Comparison of ENCODE assay signal across 24 cellular contexts in the genomic region with DNA sequence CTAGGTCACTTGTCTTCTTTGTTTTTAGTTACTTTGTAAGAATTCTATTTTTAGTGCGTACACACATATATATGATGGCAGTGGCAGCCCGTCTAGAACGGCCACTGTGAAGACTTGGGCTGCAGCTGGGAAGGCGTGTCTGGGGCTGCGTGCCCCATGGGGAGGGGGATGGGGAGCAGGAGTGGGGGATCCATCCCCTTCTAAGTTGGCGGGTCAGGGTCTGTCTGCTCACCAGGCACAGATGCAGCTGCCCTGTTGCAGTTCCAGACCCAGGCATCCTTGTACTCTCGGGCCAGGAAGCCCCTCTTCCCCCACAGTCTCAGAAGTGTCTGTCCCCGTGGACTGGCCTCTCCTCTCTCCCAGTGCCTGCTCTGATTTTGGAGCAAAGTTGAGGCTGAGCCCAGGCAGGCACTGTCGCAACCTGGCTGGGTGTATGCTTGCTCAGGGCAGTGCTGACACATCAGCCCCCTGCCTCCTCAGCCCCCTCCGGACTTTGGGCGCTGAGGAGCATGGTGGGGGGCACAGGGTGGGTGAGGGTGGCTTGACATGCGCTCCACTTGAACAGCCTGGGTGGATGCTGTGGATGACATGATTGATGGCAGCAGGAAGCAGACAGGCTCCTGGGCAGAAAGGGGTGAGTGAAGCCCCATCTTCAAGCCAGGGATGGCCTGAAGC.
"Had no signal": no experiment of that assay in that cellular context is flagged by ENCODE, and none has a peak within 500 bp of the region (broad histone marks: within the 10 kb centered on the region; RNA-seq: fewer than 3 reads in every experiment).

No MANE protein-coding gene starts in this region.

- H3K9me3 ChIP-seq: colonic mucosa, esophagus muscularis mucosa, heart right ventricle, lower lobe of right lung, prostate gland, right atrium auricular region, sigmoid colon, suprapubic skin, transverse colon had no signal

- H3K4me3 Mint-ChIP-seq: dendritic cell treated with granulocyte-macrophage colony-stimulating factor and Interleukin-4, amounts not matched to agents 40 ng/mL and 50 ng/mL, for 4 days; immature natural killer cell; naive thymus-derived CD8-positive, alpha-beta T cell; neural crest cell; stimulated activated naive CD8-positive, alpha-beta T cell treated with anti-CD3 and anti-CD28 coated beads, Interleukin-15, amount 100 ng/mL, for 72 hours had no signal

- H3K27ac Mint-ChIP-seq: dendritic cell treated with granulocyte-macrophage colony-stimulating factor and Interleukin-4, amounts not matched to agents 40 ng/mL and 50 ng/mL, for 4 days; immature natural killer cell; naive thymus-derived CD8-positive, alpha-beta T cell; stimulated activated naive CD8-positive, alpha-beta T cell treated with anti-CD3 and anti-CD28 coated beads, Interleukin-15, amount 100 ng/mL, for 72 hours had no signal

- H3K9me3 Mint-ChIP-seq: neural crest cell had no signal

- H3K27ac ChIP-seq: colonic mucosa, esophagus muscularis mucosa, foreskin keratinocyte, heart right ventricle, lower lobe of right lung, prostate gland, right atrium auricular region, sigmoid colon, suprapubic skin, transverse colon had no signal

- H3K27me3 Mint-ChIP-seq: dendritic cell treated with granulocyte-macrophage colony-stimulating factor and Interleukin-4, amounts not matched to agents 40 ng/mL and 50 ng/mL, for 4 days; naive thymus-derived CD8-positive, alpha-beta T cell; stimulated activated naive CD8-positive, alpha-beta T cell treated with anti-CD3 and anti-CD28 coated beads, Interleukin-15, amount 100 ng/mL, for 72 hours had no signal

- H3K36me3 ChIP-seq: colonic mucosa, esophagus muscularis mucosa, heart right ventricle, lower lobe of right lung, prostate gland, right atrium auricular region, sigmoid colon, suprapubic skin, transverse colon had no signal

- H3K36me3 Mint-ChIP-seq: immature natural killer cell; naive thymus-derived CD8-positive, alpha-beta T cell had no signal

- ATAC-seq: foreskin keratinocyte; left ventricle myocardium superior; naive thymus-derived CD8-positive, alpha-beta T cell; stimulated activated naive CD8-positive, alpha-beta T cell treated with anti-CD3 and anti-CD28 coated beads, Interleukin-15, amount 100 ng/mL, for 72 hours had no signal

- H3K27me3 ChIP-seq: colonic mucosa, esophagus muscularis mucosa, foreskin keratinocyte, heart right ventricle, right atrium auricular region, sigmoid colon, suprapubic skin, transverse colon had no signal

- H3K4me1 ChIP-seq: colonic mucosa, esophagus muscularis mucosa, foreskin keratinocyte, heart right ventricle, lower lobe of right lung, prostate gland, right atrium auricular region, sigmoid colon, suprapubic skin, transverse colon had no signal

- DNase-seq: central memory CD4-positive, alpha-beta T cell; colonic mucosa; effector memory CD4-positive, alpha-beta T cell; foreskin keratinocyte; glutamatergic neuron; heart right ventricle; hypothalamus; immature natural killer cell; islet precursor cell; kidney glomerular epithelial cell; left ventricle myocardium superior; lower lobe of right lung; naive thymus-derived CD8-positive, alpha-beta T cell; sigmoid colon; stimulated activated CD4-positive, alpha-beta T cell treated with anti-CD3 and anti-CD28 coated beads, Interleukin-4, amount 100 ng/mL, for 4 hours; stimulated activated naive CD4-positive, alpha-beta T cell; stimulated activated naive CD8-positive, alpha-beta T cell treated with anti-CD3 and anti-CD28 coated beads, Interleukin-15, amount 100 ng/mL, for 72 hours; transverse colon had no signal

- H3K4me1 Mint-ChIP-seq: immature natural killer cell; naive thymus-derived CD8-positive, alpha-beta T cell; neural crest cell; stimulated activated naive CD8-positive, alpha-beta T cell treated with anti-CD3 and anti-CD28 coated beads, Interleukin-15, amount 100 ng/mL, for 72 hours had no signal

- H3K4me3 ChIP-seq: colonic mucosa, esophagus muscularis mucosa, heart right ventricle, lower lobe of right lung, prostate gland, right atrium auricular region, sigmoid colon, suprapubic skin, transverse colon had no signal
